In genomic region chr1:222712253-222713090, GRCh38 we compare ENCODE assay signal across 8 cellular contexts. TPM values are rescaled to one million over a fixed set of nuclear protein-coding genes. Genes with fewer than 3 reads are reported as not detected.
A peak's percentile ranks its signal among the peaks of the same experiment; 100 is the strongest.
DNase-seq lines count a peak whose midpoint lies in the region; ATAC-seq and TF ChIP-seq lines count a peak whose summit lies in the region.

Gene AIDA (minus strand): TSS chr1:222712491. CDS start chr1:222712317, 174 bp downstream.
A gene with protein sequence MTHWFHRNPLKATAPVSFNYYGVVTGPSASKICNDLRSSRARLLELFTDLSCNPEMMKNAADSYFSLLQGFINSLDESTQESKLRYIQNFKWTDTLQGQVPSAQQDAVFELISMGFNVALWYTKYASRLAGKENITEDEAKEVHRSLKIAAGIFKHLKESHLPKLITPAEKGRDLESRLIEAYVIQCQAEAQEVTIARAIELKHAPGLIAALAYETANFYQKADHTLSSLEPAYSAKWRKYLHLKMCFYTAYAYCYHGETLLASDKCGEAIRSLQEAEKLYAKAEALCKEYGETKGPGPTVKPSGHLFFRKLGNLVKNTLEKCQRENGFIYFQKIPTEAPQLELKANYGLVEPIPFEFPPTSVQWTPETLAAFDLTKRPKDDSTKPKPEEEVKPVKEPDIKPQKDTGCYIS (plus strand): TSS chr1:222712564. CDS start chr1:222715700, 3,136 bp downstream.

- no peak for TF ChIP-seq POLR2A in erythroblast (IDR thresholded peaks at IDR 0.05; ENCODE audit: low read length)

- peaks cover 19% of the 10 kb centered on the region for H3K4me1 ChIP-seq in muscle layer of colon (ENCODE audit: insufficient read depth, low read length)

- peaks cover 56% of the 10 kb centered on the region for H3K4me1 Mint-ChIP-seq in activated T-cell treated with anti-CD3 and anti-CD28 coated beads, Interleukin-2, amount 50 U/mL, for 24 hours (ENCODE audit: low read depth)

- no peaks in the 10 kb centered on the region for H3K9me3 Mint-ChIP-seq in activated T-cell treated with anti-CD3 and anti-CD28 coated beads, Interleukin-2, amount 50 U/mL, for 24 hours

- H3K27me3 Mint-ChIP-seq in activated T-cell treated with anti-CD3 and anti-CD28 coated beads, Interleukin-2, amount 50 U/mL, for 24 hours = no peaks in the 10 kb centered on the region

- no peaks in the 10 kb centered on the region for H3K9me3 ChIP-seq in muscle layer of colon (ENCODE audit: low read length)

- H3K4me3 Mint-ChIP-seq in activated T-cell treated with anti-CD3 and anti-CD28 coated beads, Interleukin-2, amount 50 U/mL, for 24 hours = peak within 1 kb of the TSS; percentile 96

- peak; percentile 94 for DNase-seq in DMS53 (lab: John Stamatoyannopoulos, UW)
- DNase-seq in KG1 (lab: John Stamatoyannopoulos, UW) = peak; percentile 83
- DNase-seq in activated T-cell treated with anti-CD3 and anti-CD28 coated beads, Interleukin-2, amount 50 U/mL, for 24 hours = peak; percentile 99
- peak; percentile 92 to 96 for DNase-seq in erythroblast (lab: John Stamatoyannopoulos, UW)
- DNase-seq in stimulated activated CD8-positive, alpha-beta memory T cell treated with anti-CD3 and anti-CD28 coated beads, Interleukin-7, amount 100 ng/mL, for 24 hours (ENCODE audit: low read depth) = peak; percentile 95

- peak within 1 kb of the TSS; percentile 100 for H3K27ac ChIP-seq in muscle layer of colon (ENCODE audit: low read depth, low read length)

- H3K36me3 Mint-ChIP-seq in activated T-cell treated with anti-CD3 and anti-CD28 coated beads, Interleukin-2, amount 50 U/mL, for 24 hours (ENCODE audit: low read depth) = peaks cover 78% of the 10 kb centered on the region

- no peaks in the 10 kb centered on the region for H3K27me3 ChIP-seq in muscle layer of colon (ENCODE audit: control insufficient read depth in 1 of 2, insufficient read depth in 2 of 2, low read length in 2 of 2)

- H3K36me3 ChIP-seq in muscle layer of colon (ENCODE audit: insufficient read depth, low read length) = peaks cover 12% of the 10 kb centered on the region

- ATAC-seq in GM21737 (IDR thresholded peaks at IDR 0.05; ENCODE audit: unreplicated experiment) = peak; percentile 77

- peak within 1 kb of the TSS; percentile 98 for H3K9ac ChIP-seq in muscle layer of colon (ENCODE audit: low read length)

- H3K27ac Mint-ChIP-seq in activated T-cell treated with anti-CD3 and anti-CD28 coated beads, Interleukin-2, amount 50 U/mL, for 24 hours = peak within 1 kb of the TSS; percentile 100

- H3K4me3 ChIP-seq in muscle layer of colon (ENCODE audit: low read depth in 1 of 2, low read length in 2 of 2) = peak within 1 kb of the TSS; percentile 99 to 100

TF ChIP-seq in PFSK-1, 5 proteins besides CTCF, POLR2A, EP300 and RAD21:
- TF ChIP-seq SIN3A (IDR thresholded peaks at IDR 0.05; ENCODE audit: borderline replicate concordance, insufficient read depth, low read length) (peak; percentile 88; the same call in 1 of the 2 replicates), FOXP2 (optimal IDR thresholded peaks at IDR 0.05; ENCODE audit: borderline replicate concordance, extremely low read depth, extremely low read length, insufficient read depth) (no peak), TAF1 (IDR thresholded peaks at IDR 0.05; ENCODE audit: borderline replicate concordance, insufficient read depth, low read length) (no peak), POLR2AphosphoS5 (IDR thresholded peaks at IDR 0.05; ENCODE audit: low read depth, low read length) (peak; percentile 28)
- TF ChIP-seq, protein P1, sequence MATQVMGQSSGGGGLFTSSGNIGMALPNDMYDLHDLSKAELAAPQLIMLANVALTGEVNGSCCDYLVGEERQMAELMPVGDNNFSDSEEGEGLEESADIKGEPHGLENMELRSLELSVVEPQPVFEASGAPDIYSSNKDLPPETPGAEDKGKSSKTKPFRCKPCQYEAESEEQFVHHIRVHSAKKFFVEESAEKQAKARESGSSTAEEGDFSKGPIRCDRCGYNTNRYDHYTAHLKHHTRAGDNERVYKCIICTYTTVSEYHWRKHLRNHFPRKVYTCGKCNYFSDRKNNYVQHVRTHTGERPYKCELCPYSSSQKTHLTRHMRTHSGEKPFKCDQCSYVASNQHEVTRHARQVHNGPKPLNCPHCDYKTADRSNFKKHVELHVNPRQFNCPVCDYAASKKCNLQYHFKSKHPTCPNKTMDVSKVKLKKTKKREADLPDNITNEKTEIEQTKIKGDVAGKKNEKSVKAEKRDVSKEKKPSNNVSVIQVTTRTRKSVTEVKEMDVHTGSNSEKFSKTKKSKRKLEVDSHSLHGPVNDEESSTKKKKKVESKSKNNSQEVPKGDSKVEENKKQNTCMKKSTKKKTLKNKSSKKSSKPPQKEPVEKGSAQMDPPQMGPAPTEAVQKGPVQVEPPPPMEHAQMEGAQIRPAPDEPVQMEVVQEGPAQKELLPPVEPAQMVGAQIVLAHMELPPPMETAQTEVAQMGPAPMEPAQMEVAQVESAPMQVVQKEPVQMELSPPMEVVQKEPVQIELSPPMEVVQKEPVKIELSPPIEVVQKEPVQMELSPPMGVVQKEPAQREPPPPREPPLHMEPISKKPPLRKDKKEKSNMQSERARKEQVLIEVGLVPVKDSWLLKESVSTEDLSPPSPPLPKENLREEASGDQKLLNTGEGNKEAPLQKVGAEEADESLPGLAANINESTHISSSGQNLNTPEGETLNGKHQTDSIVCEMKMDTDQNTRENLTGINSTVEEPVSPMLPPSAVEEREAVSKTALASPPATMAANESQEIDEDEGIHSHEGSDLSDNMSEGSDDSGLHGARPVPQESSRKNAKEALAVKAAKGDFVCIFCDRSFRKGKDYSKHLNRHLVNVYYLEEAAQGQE (IDR thresholded peaks at IDR 0.05; ENCODE audit: insufficient read depth in 1 of 2, low read depth in 2 of 2, low read length in 2 of 2) = no peak; a peak in 1 of 4 replicates
TF ChIP-seq in PFSK-1: peak in this region for 2.

RNA-seq across cellular contexts. Expression of gene AIDA, which starts in this region (rescaled TPM):
- polyA plus RNA-seq in PFSK-1 (2012; ENCODE audit: insufficient read length, low read depth) = 35.8 TPM

RNA-seq across cellular contexts. Expression of the second gene that starts in this region (rescaled TPM):
- 7.2 TPM for polyA plus RNA-seq in PFSK-1 (2012; ENCODE audit: insufficient read length, low read depth)

Comparison
In these comparisons a context has a peak if more than half of its experiments do, and no peak if none do; other contexts are left out.
1. Peak in every context shown above with its lines: DNase-seq, ATAC-seq, H3K4me3 ChIP-seq and H3K27ac ChIP-seq.